In the genomic region with DNA sequence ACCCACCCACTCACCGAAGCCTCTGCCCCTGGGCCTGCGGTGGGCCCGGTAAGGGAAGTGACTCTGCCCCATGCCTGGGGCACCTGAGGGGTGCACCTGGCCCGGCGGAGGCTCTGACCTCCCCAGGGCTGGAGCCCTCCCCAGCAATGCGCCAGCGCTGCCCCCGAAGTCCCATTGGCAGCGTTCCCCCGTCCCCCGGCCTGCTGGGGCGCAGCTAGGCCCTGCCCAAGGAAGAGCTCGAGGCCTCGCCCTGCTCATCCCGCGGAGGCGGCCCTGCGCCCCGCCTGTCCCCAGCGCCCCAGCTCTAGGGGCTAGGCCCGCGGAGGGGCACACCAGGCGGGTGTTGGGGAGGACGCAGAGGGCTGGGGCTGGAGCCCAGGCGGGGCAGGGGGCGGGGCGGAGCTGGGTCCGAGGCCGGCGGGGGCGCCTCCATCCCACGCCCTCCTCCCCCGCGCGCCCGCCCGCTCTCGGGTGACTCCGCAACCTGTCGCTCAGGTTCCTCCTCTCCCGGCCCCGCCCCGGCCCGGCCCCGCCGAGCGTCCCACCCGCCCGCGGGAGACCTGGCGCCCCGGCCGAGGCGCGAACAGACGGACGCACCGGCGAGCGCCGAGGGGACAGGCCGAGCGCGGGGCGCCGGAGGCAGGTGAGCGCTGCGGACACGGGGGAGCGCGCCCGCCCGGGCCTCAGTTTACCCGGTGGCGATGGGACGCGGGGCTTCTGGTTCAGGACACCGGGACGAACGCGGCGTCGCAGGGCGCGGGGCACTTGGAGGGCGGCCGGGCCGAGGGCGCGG, we compare ENCODE assay signal across 8 cellular contexts. TPM values are rescaled to one million over a fixed set of nuclear protein-coding genes. Genes with fewer than 3 reads are reported as not detected.
DNase-seq lines count a peak whose midpoint lies in the region; ATAC-seq, FAIRE-seq and TF ChIP-seq lines count a peak whose summit lies in the region.

EPS8L2 (plus strand) TSS at position 586 of the 793 bp plus-strand sequence. CDS start 3,177 bp downstream, outside the sequence.

- peak within 1 kb of the TSS; percentile 38 for H2AFZ ChIP-seq in astrocyte (ENCODE audit: low read depth, low read length)

- H3K4me1 ChIP-seq in astrocyte (ENCODE audit: insufficient read depth, low read length), result peaks cover 24% of the 10 kb centered on the region
- H3K4me1 ChIP-seq in kidney (ENCODE audit: control insufficient read depth in 1 of 2, insufficient read depth in 1 of 2, low read depth in 1 of 2, low read length in 2 of 2), result peaks cover 27 to 59% of the 10 kb centered on the region in 2 donors
- peaks cover 42% of the 10 kb centered on the region for H3K4me1 ChIP-seq in stomach smooth muscle (ENCODE audit: control insufficient read depth, insufficient read depth, low read length)

- no peak for ATAC-seq in HG03139 (IDR thresholded peaks at IDR 0.05; ENCODE audit: unreplicated experiment)
- ATAC-seq in HG02852 (IDR thresholded peaks at IDR 0.05; ENCODE audit: unreplicated experiment), result no peak
- ATAC-seq in GM18861 (IDR thresholded peaks at IDR 0.05; ENCODE audit: unreplicated experiment), result no peak

- no peaks in the 10 kb centered on the region for H3K9me3 ChIP-seq in astrocyte (ENCODE audit: insufficient read depth, low read depth, low read length)
- H3K9me3 ChIP-seq in kidney (ENCODE audit: control insufficient read depth in 1 of 2, low read length in 2 of 2), result no peaks in the 10 kb centered on the region
- H3K9me3 ChIP-seq in stomach smooth muscle (ENCODE audit: control insufficient read depth in 2 of 2, low read length in 2 of 2), result no peaks in the 10 kb centered on the region

- peaks cover 3% of the 10 kb centered on the region for H3K36me3 Mint-ChIP-seq in astrocyte (ENCODE audit: low read depth, unreplicated experiment)

- peaks cover 21% of the 10 kb centered on the region for H3K79me2 ChIP-seq in astrocyte (ENCODE audit: insufficient read depth, low read length)

- DNase-seq in T-helper 1 cell, result no peak
- no peak for DNase-seq in astrocyte (ENCODE audit: low read depth)
- DNase-seq in kidney, result peak; percentile 90

- H3K9me3 Mint-ChIP-seq in astrocyte (ENCODE audit: unreplicated experiment), result no peaks in the 10 kb centered on the region

- H3K9ac ChIP-seq in astrocyte (ENCODE audit: low read length), result peak within 1 kb of the TSS; percentile 73
- peak within 1 kb of the TSS; percentile 32 to 84 for H3K9ac ChIP-seq in kidney (ENCODE audit: low read length in 2 of 2)
- peak within 1 kb of the TSS; percentile 27 to 82 for H3K9ac ChIP-seq in stomach smooth muscle (ENCODE audit: low read length in 2 of 2)

- no peak for TF ChIP-seq CTCF in astrocyte (IDR thresholded peaks at IDR 0.05; ENCODE audit: insufficient read depth, low read depth, low read length)
- TF ChIP-seq CTCF in kidney (IDR thresholded peaks at IDR 0.05; ENCODE audit: borderline replicate concordance, extremely low read depth, insufficient read depth), result no peak

- H3K27ac ChIP-seq in astrocyte (ENCODE audit: low read depth, low read length), result no peak within 1 kb of the TSS
- peak within 1 kb of the TSS; percentile 90 to 92 for H3K27ac ChIP-seq in kidney (ENCODE audit: low read depth in 2 of 2, low read length in 2 of 2)
- H3K27ac ChIP-seq in stomach smooth muscle (ENCODE audit: low read length), result peak within 1 kb of the TSS; percentile 58

- H3K36me3 ChIP-seq in astrocyte (ENCODE audit: insufficient read depth, low read length) (no peaks in the 10 kb centered on the region), kidney (ENCODE audit: control insufficient read depth in 1 of 2, insufficient read depth in 2 of 2, low read length in 2 of 2) (no peaks in the 10 kb centered on the region), stomach smooth muscle (ENCODE audit: control insufficient read depth in 2 of 2, insufficient read depth in 2 of 2, low read length in 2 of 2) (peaks cover 4% of the 10 kb centered on the region in 2 donors)

- H3K4me3 ChIP-seq in astrocyte (ENCODE audit: insufficient read depth, low read depth, low read length) (peak within 1 kb of the TSS; percentile 63), kidney (ENCODE audit: low read length in 2 of 2) (peak within 1 kb of the TSS; percentile 73 to 74), stomach smooth muscle (ENCODE audit: low read length in 2 of 2) (peak within 1 kb of the TSS; percentile 21 to 77)

- H3K27ac Mint-ChIP-seq in astrocyte (ENCODE audit: unreplicated experiment), result peak within 1 kb of the TSS; percentile 66

- H3K27me3 ChIP-seq in astrocyte (ENCODE audit: insufficient read depth, low read length) (no peaks in the 10 kb centered on the region), stomach smooth muscle (ENCODE audit: control insufficient read depth in 1 of 2, insufficient read depth in 2 of 2, low read length in 2 of 2) (peaks cover 0 to 29% of the 10 kb centered on the region in 2 donors)

- H4K20me1 ChIP-seq in astrocyte (ENCODE audit: insufficient read depth, low read length), result peaks cover 14% of the 10 kb centered on the region

- H3K27me3 Mint-ChIP-seq in astrocyte (ENCODE audit: low read depth, unreplicated experiment), result no peaks in the 10 kb centered on the region

- peak within 1 kb of the TSS; percentile 79 for H3K4me3 Mint-ChIP-seq in astrocyte (ENCODE audit: unreplicated experiment)

- intact Hi-C loops in T-helper 1 cell treated with Interleukin-12 subunit alpha and Interleukin-12 subunit beta and Interleukin-4 antibody, amounts not matched to agents 30 ng/mL and 1 ng/mL, for 36 hours (cut with micrococcal nuclease), result no loop called here
- intact Hi-C loops in kidney (cut with DNase I), result no loop called here

- FAIRE-seq in astrocyte (lab: Jason Lieb, UNC), result no peak
- FAIRE-seq in kidney (lab: Jason Lieb, UNC), result no peak

- H3K4me1 Mint-ChIP-seq in astrocyte (ENCODE audit: low read depth, unreplicated experiment), result peaks cover 3% of the 10 kb centered on the region

- peak within 1 kb of the TSS; percentile 86 for H3K4me2 ChIP-seq in astrocyte (ENCODE audit: low read length)

RNA-seq across cellular contexts. Expression of gene EPS8L2, which starts in this region (rescaled TPM):
- total RNA-seq in T-helper 1 cell treated with Interleukin-12 subunit alpha and Interleukin-12 subunit beta and Interleukin-4 antibody, amounts not matched to agents 30 ng/mL and 1 ng/mL, for 36 hours, result 11.9 and 12.9 TPM in 2 replicates
- total RNA-seq in astrocyte (103 and 129 TPM in 2 replicates), kidney (287 TPM)
- polyA plus RNA-seq in kidney (ENCODE audit: insufficient read depth, low read depth, low replicate concordance), result 199 TPM
